ENCODE assay signal across 8 cellular contexts in genomic region chr6:30327232-30327746, GRCh38. TPM values are rescaled to one million over a fixed set of nuclear protein-coding genes. Genes with fewer than 3 reads are reported as not detected.
A peak's percentile ranks its signal among the peaks of the same experiment; 100 is the strongest.
DNase-seq lines count a peak whose midpoint lies in the region; ATAC-seq, FAIRE-seq and TF ChIP-seq lines count a peak whose summit lies in the region.

No MANE protein-coding gene starts in this region.

- H3K9me2 ChIP-seq in PC-3 (replicated peaks; ENCODE audit: low read length) = no peaks in the 10 kb centered on the region

- TF ChIP-seq CTCF in GM12875 (IDR thresholded peaks at IDR 0.05; ENCODE audit: borderline replicate concordance, insufficient read depth, low read depth, low read length) (no peak), PC-3 (conservative IDR thresholded peaks at IDR 0.05; ENCODE audit: low read depth, low read length) (no peak), esophagus muscularis mucosa (IDR thresholded peaks at IDR 0.05) (no peak)

- CTCF ChIA-PET in PC-3 (lab: Charles Lee) = no interaction called here

- FAIRE-seq in GM12891 (lab: Jason Lieb, UNC) = no peak

- no peak for DNase-seq in PC-3
- no peak for DNase-seq in esophagus muscularis mucosa (ENCODE audit: extremely low spot score)
- peak; percentile 47 for DNase-seq in pons (ENCODE audit: low spot score)
- DNase-seq in GM12891 (ENCODE audit: insufficient read length, low spot score) = no peak

- peak overlapping the region; percentile 97 for H3K9ac ChIP-seq in PC-3 (ENCODE audit: low read length)

- no peak for TF ChIP-seq POLR2A in esophagus muscularis mucosa (IDR thresholded peaks at IDR 0.05; ENCODE audit: low read depth)
- TF ChIP-seq POLR2A in GM12891 (IDR thresholded peaks at IDR 0.05; ENCODE audit: low read depth, low read length) = no peak

- peak overlapping the region; percentile 98 for H3K4me2 ChIP-seq in PC-3 (ENCODE audit: low read length)

- H3K4me3 ChIP-seq in GM12875 (ENCODE audit: low read depth, low read length) = peak overlapping the region; percentile 62
- H3K4me3 ChIP-seq in PC-3 (ENCODE audit: low read length) = peak overlapping the region; percentile 95
- H3K4me3 ChIP-seq in esophagus muscularis mucosa = peak overlapping the region; percentile 79 to 88 (median 84)

- H3K27ac ChIP-seq in PC-3 (ENCODE audit: low read length) (peak overlapping the region; percentile 87), esophagus muscularis mucosa (replicated peaks in 1 of 4) (peak overlapping the region; percentile 95 to 97 (median 96))

- H3K36me3 ChIP-seq in PC-3 (ENCODE audit: low read depth, low read length) = no peaks in the 10 kb centered on the region; the same call in 1 of the 2 replicates
- peaks cover 24 to 34% (median 33%) of the 10 kb centered on the region in 4 donors for H3K36me3 ChIP-seq in esophagus muscularis mucosa

- H3F3A ChIP-seq in PC-3 (ENCODE audit: low read length, unreplicated experiment) = no peaks in the 10 kb centered on the region

- H3K27me3 ChIP-seq in PC-3 (ENCODE audit: low read length) (no peaks in the 10 kb centered on the region), esophagus muscularis mucosa (no peaks in the 10 kb centered on the region)

- H3K79me2 ChIP-seq in PC-3 (ENCODE audit: low read length) = peaks cover 54% of the 10 kb centered on the region

- TSS peak; percentile 52 for BruUV-seq in PC-3 (replicated peaks; lab: Mats Ljungman, UMichigan)

- POLR2A ChIA-PET in PC-3 (lab: Charles Lee; ENCODE audit: unreplicated experiment) = interaction anchor here (0.7 to 0.8 kb wide), 2 partner anchors 20 to 1606 kb away, joined by 4 to 5 read pairs; no protein-coding TSS in a partner anchor

- ATAC-seq in PC-3 (no peak), GM19452 (IDR thresholded peaks at IDR 0.05; ENCODE audit: unreplicated experiment) (no peak), HG03196 (IDR thresholded peaks at IDR 0.05; ENCODE audit: unreplicated experiment) (no peak), HG03460 (IDR thresholded peaks at IDR 0.05; ENCODE audit: unreplicated experiment) (no peak)

- intact Hi-C loops in PC-3 (cut with micrococcal nuclease) (loop anchor here (2.0 to 5.0 kb wide), 2 partner anchors 90 to 108 kb away; no protein-coding TSS in a partner anchor), esophagus muscularis mucosa (cut with DNase I) (loop anchor here (5.0 kb wide), 1 partner anchor 115 kb away; the partner anchor contains the start of gene TRIM26)

- H2AFZ ChIP-seq in PC-3 (ENCODE audit: low read length) = peak overlapping the region; percentile 90

- WGBS in esophagus muscularis mucosa = 4% methylated on average over 12 of the region's 17 CpGs

- peaks cover 23% of the 10 kb centered on the region for H4K20me1 ChIP-seq in PC-3 (ENCODE audit: low read length)

- H3K9me3 ChIP-seq in PC-3 (ENCODE audit: low read length) (no peaks in the 10 kb centered on the region), esophagus muscularis mucosa (no peaks in the 10 kb centered on the region)

- no peak for TF ChIP-seq EP300 in esophagus muscularis mucosa (IDR thresholded peaks at IDR 0.05)

- H3K4me1 ChIP-seq in PC-3 (ENCODE audit: insufficient read depth, low read length) (peaks cover 36% of the 10 kb centered on the region), esophagus muscularis mucosa (peaks cover 21 to 42% (median 37%) of the 10 kb centered on the region in 4 donors)

TF ChIP-seq in GM12891, 5 proteins besides CTCF, POLR2A, EP300 and RAD21:
- no peak for TF ChIP-seq TAF1 (IDR thresholded peaks at IDR 0.05; ENCODE audit: low read depth, low read length)

RNA-seq across cellular contexts. Expression of gene TRIM39, which starts 0.6 kb away (rescaled TPM):
- 17.9 and 24.8 TPM in 2 replicates for total RNA-seq in PC-3 (2014; rRNA removed)
- 10 to 100 TPM; 17.4 to 24.5 (median 20.9) TPM for total RNA-seq in esophagus muscularis mucosa
- 6.5 TPM for polyA plus RNA-seq in GM12891 (2012; ENCODE audit: low read depth, missing spikeins)

RNA-seq across cellular contexts. Expression of gene RPP21, which starts 17.7 kb away (rescaled TPM):
- total RNA-seq in PC-3 (2014; rRNA removed) (151 and 161 TPM in 2 replicates), esophagus muscularis mucosa (100 to 1,000 TPM in 2 of 4 donors, 10 to 100 TPM in 2; 78.1 to 149 (median 113) TPM)
- polyA plus RNA-seq in GM12891 (2012; ENCODE audit: low read depth, missing spikeins) = 46.8 TPM
